In genomic region chrX:74248889-74249288, GRCh38 we compare ENCODE assay signal across 14 cellular contexts. TPM values are rescaled to one million over a fixed set of nuclear protein-coding genes. Genes with fewer than 3 reads are reported as not detected.
DNase-seq lines count a peak whose midpoint lies in the region; ATAC-seq, FAIRE-seq and TF ChIP-seq lines count a peak whose summit lies in the region.
"Had no signal": no experiment of that assay in that cellular context is flagged by ENCODE, and none has a peak within 500 bp of the region (broad histone marks: within the 10 kb centered on the region; RNA-seq: fewer than 3 reads in every experiment).

No MANE protein-coding gene starts in this region.

- H3K36me3 ChIP-seq in GM23248 (ENCODE audit: low read depth): peaks cover 9% of the 10 kb centered on the region; the same call in 1 of the 2 replicates
- peaks cover 12% of the 10 kb centered on the region for H3K36me3 ChIP-seq in K562 (ENCODE audit: control insufficient read depth, insufficient read depth, low read length)
- H3K36me3 ChIP-seq in heart right ventricle: peaks cover 0 to 32% (median 0%) of the 10 kb centered on the region in 9 donors
- peaks cover 15% of the 10 kb centered on the region for H3K36me3 ChIP-seq in neural progenitor cell

- peaks cover 37% of the 10 kb centered on the region for H3K4me1 ChIP-seq in GM23248 (ENCODE audit: insufficient read depth)
- H3K4me1 ChIP-seq in K562 (replicated peaks in 1 of 2; ENCODE audit: control insufficient read depth in 2 of 2, insufficient read depth in 2 of 2, low read length in 2 of 2): peaks cover 4 to 14% of the 10 kb centered on the region in 2 experiments; a peak in 3 of 5 replicates
- peaks cover 0 to 47% (median 26%) of the 10 kb centered on the region in 9 donors for H3K4me1 ChIP-seq in heart right ventricle
- peaks cover 10% of the 10 kb centered on the region for H3K4me1 ChIP-seq in neural progenitor cell

- H3K9me2 ChIP-seq in GM23248 (ENCODE audit: insufficient read depth): no peaks in the 10 kb centered on the region

- ATAC-seq in K562 (peak; percentile 46; the same call in 2 of the 3 replicates), heart right ventricle (peak in 6 of 8 donors; percentile 65 to 82 (median 74)), GM18858 (IDR thresholded peaks at IDR 0.05; ENCODE audit: unreplicated experiment) (no peak)
- ATAC-seq: natural killer cell; stimulated activated naive B cell treated with anti-CD40 and anti-IgM and Interleukin-4, amounts not matched to agents 10 μg/mL and 1 μg/mL and 100 μg/mL, for 72 hours had no signal

- WGBS in GM23248 (ENCODE audit: low coverage in 1 of 2, low lambda C conversion rate in 2 of 2, missing lambda C conversion rate in 2 of 2), 2 experiments: 71 to 73% methylated on average over 4 of the region's 4 CpGs
- WGBS in K562 (ENCODE audit: insufficient coverage, low coverage, missing lambda C conversion rate): 86% methylated on average over 2 of the region's 4 CpGs
- WGBS in heart right ventricle, 2 donors: 20 to 47% methylated on average over 4 of the region's 4 CpGs

- TF ChIP-seq CTCF in K562 (IDR thresholded peaks at IDR 0.05 in 2 of 3, conservative IDR thresholded peaks at IDR 0.05 in 1 of 3; ENCODE audit: insufficient read depth in 2 of 3, low read depth in 1 of 3, low read length in 3 of 3): no peak
- TF ChIP-seq CTCF in heart right ventricle (IDR thresholded peaks at IDR 0.05): no peak
- no peak for TF ChIP-seq CTCF in neural progenitor cell (IDR thresholded peaks at IDR 0.05)
- no peak for TF ChIP-seq CTCF in GM10266 (IDR thresholded peaks at IDR 0.05; ENCODE audit: control insufficient read depth, insufficient read depth, low read depth, missing control alignments)

- H3K27me3 Mint-ChIP-seq in neural progenitor cell (ENCODE audit: insufficient read depth, low read depth): peaks cover 2% of the 10 kb centered on the region
- H3K27me3 Mint-ChIP-seq: stimulated activated naive B cell treated with anti-CD40 and anti-IgM and Interleukin-4, amounts not matched to agents 10 μg/mL and 1 μg/mL and 100 μg/mL, for 72 hours had no signal

- H3K9me1 ChIP-seq in K562 (ENCODE audit: control insufficient read depth, insufficient read depth, low read length): no peaks in the 10 kb centered on the region

- H3F3A ChIP-seq in GM23248 (ENCODE audit: insufficient read depth): 0 out of 2 replicates have a peak, but pooled peaks cover 4% of the 10 kb centered on the region
- peaks cover 13% of the 10 kb centered on the region for H3F3A ChIP-seq in neural progenitor cell (ENCODE audit: low read depth)

- H3K4me2 ChIP-seq in GM23248 (ENCODE audit: unreplicated experiment) (no peak overlapping the region), K562 (ENCODE audit: insufficient read depth, low read length) (no peak overlapping the region), neural progenitor cell (peak overlapping the region; percentile 42)

- H4K20me1 ChIP-seq in GM23248 (ENCODE audit: insufficient read depth): 0 out of 2 replicates have a peak, but pooled peaks cover 4% of the 10 kb centered on the region
- H4K20me1 ChIP-seq in K562 (replicated peaks; ENCODE audit: control insufficient read depth, insufficient read depth, low read length): no peaks in the 10 kb centered on the region
- H4K20me1 ChIP-seq in neural progenitor cell (ENCODE audit: low read depth): peaks cover 31% of the 10 kb centered on the region

- H3K9ac ChIP-seq in GM23248: no peak overlapping the region
- peak overlapping the region in 1 of 2 experiments; percentile 67; a peak in 1 of 4 replicates for H3K9ac ChIP-seq in K562 (ENCODE audit: insufficient read depth in 1 of 2, low read depth in 2 of 2, low read length in 2 of 2)
- no peak overlapping the region for H3K9ac ChIP-seq in neural progenitor cell

- H3K9me3 Mint-ChIP-seq in neural progenitor cell: no peaks in the 10 kb centered on the region
- H3K9me3 Mint-ChIP-seq: natural killer cell; stimulated activated naive B cell treated with anti-CD40 and anti-IgM and Interleukin-4, amounts not matched to agents 10 μg/mL and 1 μg/mL and 100 μg/mL, for 72 hours had no signal

- H3K4me3 Mint-ChIP-seq in neural progenitor cell: no peak overlapping the region
- H3K4me3 Mint-ChIP-seq: natural killer cell; stimulated activated naive B cell treated with anti-CD40 and anti-IgM and Interleukin-4, amounts not matched to agents 10 μg/mL and 1 μg/mL and 100 μg/mL, for 72 hours had no signal

- H3K27me3 ChIP-seq in GM23248 (replicated peaks; ENCODE audit: insufficient read depth) (no peaks in the 10 kb centered on the region), K562 (ENCODE audit: control insufficient read depth in 2 of 2, insufficient read depth in 2 of 2, low read length in 2 of 2) (no peaks in the 10 kb centered on the region), heart right ventricle (peaks cover 0 to 32% (median 0%) of the 10 kb centered on the region in 7 donors), neural progenitor cell (no peaks in the 10 kb centered on the region)

- DNase-seq in GM23248 (peak; percentile 24), K562 (ENCODE audit: extremely low read depth in 1 of 4, low spot score in 3 of 4) (peak in 1 of 4 experiments; percentile 5), heart right ventricle (peak in 1 of 2 donors; percentile 9), neural progenitor cell (ENCODE audit: low spot score) (peak; percentile 9), GM10266 (ENCODE audit: extremely low spot score) (no peak), AML-193 (lab: John Stamatoyannopoulos, UW) (no peak), SW 1271 (lab: John Stamatoyannopoulos, UW) (no peak)
- DNase-seq: EL; head of caudate nucleus; Karpas-422; natural killer cell; NCI-H2171 treated with DMSO at 0.1 percent for 48 hours; stimulated activated naive B cell treated with anti-CD40 and anti-IgM and Interleukin-4, amounts not matched to agents 10 μg/mL and 1 μg/mL and 100 μg/mL, for 72 hours had no signal

- peaks cover 20% of the 10 kb centered on the region for H3K4me1 Mint-ChIP-seq in neural progenitor cell

- no peak for TF ChIP-seq RAD21 in K562 (CRISPR knock-in tag; conservative IDR thresholded peaks at IDR 0.05 in 1 of 2, IDR thresholded peaks at IDR 0.05 in 1 of 2)

- no peak for TF ChIP-seq EP300 in K562 (IDR thresholded peaks at IDR 0.05; ENCODE audit: low read length)

- TF ChIP-seq POLR2A in K562 (conservative IDR thresholded peaks at IDR 0.05): no peak

- H3K27ac ChIP-seq in GM23248 (0 out of 2 replicates have a peak overlapping the region, but pooled peaks have one; percentile 15), K562 (ENCODE audit: extremely low read depth, low read depth, low read length) (no peak overlapping the region), heart right ventricle (peak overlapping the region in 7 of 10 donors; percentile 5 to 69 (median 46)), neural progenitor cell (no peak overlapping the region)

- H2AFZ ChIP-seq in GM23248 (no peak overlapping the region), K562 (ENCODE audit: low read depth, low read length) (no peak overlapping the region), neural progenitor cell (replicated peaks) (no peak overlapping the region)

- H3K27ac Mint-ChIP-seq in neural progenitor cell: no peak overlapping the region
- H3K27ac Mint-ChIP-seq: stimulated activated naive B cell treated with anti-CD40 and anti-IgM and Interleukin-4, amounts not matched to agents 10 μg/mL and 1 μg/mL and 100 μg/mL, for 72 hours had no signal

- H3K4me3 ChIP-seq in GM23248: no peak overlapping the region
- H3K4me3 ChIP-seq in K562: no peak overlapping the region
- H3K4me3 ChIP-seq in heart right ventricle: no peak overlapping the region
- H3K4me3 ChIP-seq in neural progenitor cell: no peak overlapping the region

- in situ Hi-C loops in GM23248 (cut with MboI): no loop called here
- in situ Hi-C loops in K562 (cut with MboI): no loop called here

- H3K9me3 ChIP-seq in GM23248 (ENCODE audit: low read depth) (no peaks in the 10 kb centered on the region), K562 (replicated peaks; ENCODE audit: control insufficient read depth, insufficient read depth, low read depth, low read length) (no peaks in the 10 kb centered on the region), heart right ventricle (no peaks in the 10 kb centered on the region), neural progenitor cell (ENCODE audit: low read depth) (no peaks in the 10 kb centered on the region)

- POLR2A ChIA-PET in K562 (lab: Yijun Ruan, JAX): no interaction called here

- BruUV-seq in K562 (replicated peaks; lab: Mats Ljungman, UMichigan): no TSS peak

- peaks cover 37% of the 10 kb centered on the region for H3K79me2 ChIP-seq in GM23248 (ENCODE audit: insufficient read depth)
- 0 out of 3 replicates have a peak, but pooled peaks cover 4% of the 10 kb centered on the region for H3K79me2 ChIP-seq in K562 (ENCODE audit: control insufficient read depth, insufficient read depth, low read length)
- peaks cover 51% of the 10 kb centered on the region for H3K79me2 ChIP-seq in neural progenitor cell (ENCODE audit: low read depth)

- intact Hi-C loops in K562 (cut with micrococcal nuclease): no loop called here
- intact Hi-C loops in heart right ventricle (cut with DNase I): no loop called here

- H3K36me3 Mint-ChIP-seq in neural progenitor cell: peaks cover 5% of the 10 kb centered on the region
- H3K36me3 Mint-ChIP-seq: natural killer cell had no signal

- CTCF ChIA-PET in K562 (lab: Yijun Ruan, JAX; ENCODE audit: low intra/inter-chr PET ratio): no interaction called here

- no peak for FAIRE-seq in K562 (lab: Jason Lieb, UNC)

TF ChIP-seq in K562, 482 proteins besides CTCF, POLR2A, EP300 and RAD21 (continues in another document):
- TF ChIP-seq TAF7 (tag; IDR thresholded peaks at IDR 0.05): no peak

RNA-seq across cellular contexts. Expression of gene ZCCHC13, which starts 55.1 kb away (rescaled TPM):
- total RNA-seq in GM23248 (2014; rRNA removed; shearing (Covaris generic)): not detected in 2 replicates
- polyA plus RNA-seq in GM23248 (2016; fragmentation: Nextera tagmentation; extraction: Ambion mirVana) (not detected in 2 replicates), K562 (2011; rRNA removed) (not detected in 2 replicates), K562 (2014; fragmentation: Illumina TruSeq; extraction: Trizol) (not detected in 2 replicates), K562 (2014; fragmentation: Nextera tagmentation; extraction: Ambion mirVana) (not detected), K562 (2014; rRNA removed) (not detected in 2 replicates), heart right ventricle (not detected)
- not detected in 2 replicates for total RNA-seq in K562 (2011; cell fraction: chromatin; rRNA removed; ENCODE audit: low replicate concordance)
- total RNA-seq in K562 (2011; cell fraction: nucleolus; rRNA removed): not detected in 2 replicates
- total RNA-seq in K562 (2011; cell fraction: nucleoplasm; rRNA removed): not detected in 2 replicates
- total RNA-seq in K562 (2014; rRNA removed) (not detected in 2 replicates), K562 (2014; rRNA removed; fragmentation: Illumina TruSeq; extraction: Trizol) (not detected in 2 replicates), K562 (2015; rRNA removed; fragmentation: Illumina TruSeq; extraction: Trizol) (not detected in 2 replicates), K562 (2021) (not detected in 2 replicates), heart right ventricle (not detected), neural progenitor cell (ENCODE audit: low replicate concordance) (not detected in 2 replicates)
- polyA plus RNA-seq in K562 (2011; cell fraction: cytosol; rRNA removed): not detected in 2 replicates
- polyA plus RNA-seq in K562 (2011; cell fraction: nucleus; rRNA removed): not detected in 2 replicates
- not detected in 2 replicates for polyA plus RNA-seq in K562 (2012)
- not detected in 2 replicates for polyA minus RNA-seq in K562 (2011; rRNA and poly(A)+ RNA removed)
- polyA minus RNA-seq in K562 (2011; cell fraction: cytosol; rRNA and poly(A)+ RNA removed): not detected in 2 replicates
- not detected in 2 replicates for polyA minus RNA-seq in K562 (2011; cell fraction: nucleus; rRNA and poly(A)+ RNA removed)
- total RNA-seq: natural killer cell had no signal

Comparison
In these comparisons a context has a peak if more than half of its experiments do, and no peak if none do; other contexts are left out.
1. DNase-seq: peak in GM23248 (single experiment) and neural progenitor cell (single experiment); none in GM10266 (single experiment), AML-193 (0 of 2) and SW 1271 (0 of 2).
2. H3K27ac ChIP-seq: peak in GM23248 (single experiment) and heart right ventricle (7 of 10); none in K562 (single experiment) and neural progenitor cell (single experiment).